In the genomic region with DNA sequence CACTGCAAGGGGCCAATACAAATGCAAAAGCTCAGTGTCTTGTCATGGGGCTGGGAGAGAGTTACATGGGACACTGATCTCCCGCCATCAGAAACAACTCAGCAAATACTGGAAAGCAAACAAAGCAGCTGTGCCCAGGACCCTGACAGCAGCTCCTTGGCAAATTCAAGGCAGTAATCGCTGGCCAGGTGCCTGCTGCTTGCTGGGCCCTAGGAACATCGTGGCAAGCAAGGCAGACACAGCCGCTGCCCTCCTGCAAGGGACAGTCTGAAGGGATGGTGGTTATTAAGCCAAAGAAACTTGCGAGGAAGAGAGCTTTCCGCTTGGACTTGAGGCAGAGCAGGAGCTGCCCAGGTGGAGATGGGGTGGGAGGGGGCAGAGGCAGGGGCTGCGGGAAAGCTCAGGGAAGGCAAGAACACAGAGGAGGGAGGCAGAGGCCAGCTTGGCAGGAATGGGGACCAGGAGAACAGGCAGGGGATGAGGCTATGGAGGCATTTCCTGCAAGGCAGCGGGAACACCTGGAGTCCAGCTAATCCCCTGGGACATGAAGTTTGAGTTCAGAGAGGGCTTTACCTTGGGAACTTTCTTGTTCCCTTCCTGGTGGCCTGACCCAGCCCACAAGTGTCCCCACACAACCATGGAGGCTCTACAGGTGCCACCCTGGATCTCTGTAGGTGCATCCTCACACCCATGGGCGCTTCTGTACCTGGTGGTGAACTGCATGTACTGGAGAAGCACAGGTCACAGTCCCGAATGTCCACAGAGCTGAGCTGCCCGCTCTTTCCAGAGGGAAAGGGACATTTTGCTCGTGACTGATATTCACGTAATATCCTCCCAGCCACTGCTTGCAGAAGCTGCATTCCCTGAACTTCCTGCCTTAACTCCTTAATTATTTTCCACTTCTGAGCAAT, we compare ENCODE assay signal across 1 cellular context.
TF ChIP-seq lines count a peak whose summit lies in the region.

No MANE protein-coding gene starts in this region.

TF ChIP-seq in HepG2, 621 proteins besides CTCF, POLR2A, EP300 and RAD21:
- TF ChIP-seq ELF1 (CRISPR knock-in tag; IDR thresholded peaks at IDR 0.05) (no peak), KDM1A (CRISPR knock-in tag; IDR thresholded peaks at IDR 0.05) (no peak), SKI (IDR thresholded peaks at IDR 0.05; ENCODE audit: partially characterized antibody) (no peak), TGIF2 (CRISPR knock-in tag; IDR thresholded peaks at IDR 0.05) (no peak), GABPB1 (CRISPR knock-in tag; IDR thresholded peaks at IDR 0.05) (no peak), MYC (CRISPR knock-in tag; IDR thresholded peaks at IDR 0.05; ENCODE audit: borderline replicate concordance) (no peak)
- TF ChIP-seq, protein P1, sequence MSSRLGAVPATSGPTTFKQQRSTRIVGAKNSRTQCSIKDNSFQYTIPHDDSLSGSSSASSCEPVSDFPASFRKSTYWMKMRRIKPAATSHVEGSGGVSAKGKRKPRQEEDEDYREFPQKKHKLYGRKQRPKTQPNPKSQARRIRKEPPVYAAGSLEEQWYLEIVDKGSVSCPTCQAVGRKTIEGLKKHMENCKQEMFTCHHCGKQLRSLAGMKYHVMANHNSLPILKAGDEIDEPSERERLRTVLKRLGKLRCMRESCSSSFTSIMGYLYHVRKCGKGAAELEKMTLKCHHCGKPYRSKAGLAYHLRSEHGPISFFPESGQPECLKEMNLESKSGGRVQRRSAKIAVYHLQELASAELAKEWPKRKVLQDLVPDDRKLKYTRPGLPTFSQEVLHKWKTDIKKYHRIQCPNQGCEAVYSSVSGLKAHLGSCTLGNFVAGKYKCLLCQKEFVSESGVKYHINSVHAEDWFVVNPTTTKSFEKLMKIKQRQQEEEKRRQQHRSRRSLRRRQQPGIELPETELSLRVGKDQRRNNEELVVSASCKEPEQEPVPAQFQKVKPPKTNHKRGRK (CRISPR knock-in tag; IDR thresholded peaks at IDR 0.05), result no peak
- TF ChIP-seq, protein P2, sequence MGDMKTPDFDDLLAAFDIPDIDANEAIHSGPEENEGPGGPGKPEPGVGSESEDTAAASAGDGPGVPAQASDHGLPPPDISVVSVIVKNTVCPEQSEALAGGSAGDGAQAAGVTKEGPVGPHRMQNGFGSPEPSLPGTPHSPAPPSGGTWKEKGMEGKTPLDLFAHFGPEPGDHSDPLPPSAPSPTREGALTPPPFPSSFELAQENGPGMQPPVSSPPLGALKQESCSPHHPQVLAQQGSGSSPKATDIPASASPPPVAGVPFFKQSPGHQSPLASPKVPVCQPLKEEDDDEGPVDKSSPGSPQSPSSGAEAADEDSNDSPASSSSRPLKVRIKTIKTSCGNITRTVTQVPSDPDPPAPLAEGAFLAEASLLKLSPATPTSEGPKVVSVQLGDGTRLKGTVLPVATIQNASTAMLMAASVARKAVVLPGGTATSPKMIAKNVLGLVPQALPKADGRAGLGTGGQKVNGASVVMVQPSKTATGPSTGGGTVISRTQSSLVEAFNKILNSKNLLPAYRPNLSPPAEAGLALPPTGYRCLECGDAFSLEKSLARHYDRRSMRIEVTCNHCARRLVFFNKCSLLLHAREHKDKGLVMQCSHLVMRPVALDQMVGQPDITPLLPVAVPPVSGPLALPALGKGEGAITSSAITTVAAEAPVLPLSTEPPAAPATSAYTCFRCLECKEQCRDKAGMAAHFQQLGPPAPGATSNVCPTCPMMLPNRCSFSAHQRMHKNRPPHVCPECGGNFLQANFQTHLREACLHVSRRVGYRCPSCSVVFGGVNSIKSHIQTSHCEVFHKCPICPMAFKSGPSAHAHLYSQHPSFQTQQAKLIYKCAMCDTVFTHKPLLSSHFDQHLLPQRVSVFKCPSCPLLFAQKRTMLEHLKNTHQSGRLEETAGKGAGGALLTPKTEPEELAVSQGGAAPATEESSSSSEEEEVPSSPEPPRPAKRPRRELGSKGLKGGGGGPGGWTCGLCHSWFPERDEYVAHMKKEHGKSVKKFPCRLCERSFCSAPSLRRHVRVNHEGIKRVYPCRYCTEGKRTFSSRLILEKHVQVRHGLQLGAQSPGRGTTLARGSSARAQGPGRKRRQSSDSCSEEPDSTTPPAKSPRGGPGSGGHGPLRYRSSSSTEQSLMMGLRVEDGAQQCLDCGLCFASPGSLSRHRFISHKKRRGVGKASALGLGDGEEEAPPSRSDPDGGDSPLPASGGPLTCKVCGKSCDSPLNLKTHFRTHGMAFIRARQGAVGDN (CRISPR knock-in tag; IDR thresholded peaks at IDR 0.05), result no peak
